ENCODE assay signal across 1 cellular context in genomic region chr17:50547736-50548083, GRCh38.
TF ChIP-seq lines count a peak whose summit lies in the region.

No MANE protein-coding gene starts in this region.

TF ChIP-seq in HepG2, 621 proteins besides CTCF, POLR2A, EP300 and RAD21 (continued from another document):
- TF ChIP-seq AFF4 (CRISPR knock-in tag; IDR thresholded peaks at IDR 0.05) (no peak), CERS6 (CRISPR knock-in tag; IDR thresholded peaks at IDR 0.05) (no peak), ZBTB14 (CRISPR knock-in tag; IDR thresholded peaks at IDR 0.05) (no peak), ZNF510 (CRISPR knock-in tag; IDR thresholded peaks at IDR 0.05; ENCODE audit: low read depth) (no peak), FLYWCH1 (CRISPR knock-in tag; IDR thresholded peaks at IDR 0.05) (no peak), KLF9 (CRISPR knock-in tag; IDR thresholded peaks at IDR 0.05; ENCODE audit: low read depth) (no peak), DMTF1 (CRISPR knock-in tag; IDR thresholded peaks at IDR 0.05) (no peak), ZC3H13 (CRISPR knock-in tag; IDR thresholded peaks at IDR 0.05) (no peak)
